8 cellular contexts compared by ENCODE assay signal in the genomic region with DNA sequence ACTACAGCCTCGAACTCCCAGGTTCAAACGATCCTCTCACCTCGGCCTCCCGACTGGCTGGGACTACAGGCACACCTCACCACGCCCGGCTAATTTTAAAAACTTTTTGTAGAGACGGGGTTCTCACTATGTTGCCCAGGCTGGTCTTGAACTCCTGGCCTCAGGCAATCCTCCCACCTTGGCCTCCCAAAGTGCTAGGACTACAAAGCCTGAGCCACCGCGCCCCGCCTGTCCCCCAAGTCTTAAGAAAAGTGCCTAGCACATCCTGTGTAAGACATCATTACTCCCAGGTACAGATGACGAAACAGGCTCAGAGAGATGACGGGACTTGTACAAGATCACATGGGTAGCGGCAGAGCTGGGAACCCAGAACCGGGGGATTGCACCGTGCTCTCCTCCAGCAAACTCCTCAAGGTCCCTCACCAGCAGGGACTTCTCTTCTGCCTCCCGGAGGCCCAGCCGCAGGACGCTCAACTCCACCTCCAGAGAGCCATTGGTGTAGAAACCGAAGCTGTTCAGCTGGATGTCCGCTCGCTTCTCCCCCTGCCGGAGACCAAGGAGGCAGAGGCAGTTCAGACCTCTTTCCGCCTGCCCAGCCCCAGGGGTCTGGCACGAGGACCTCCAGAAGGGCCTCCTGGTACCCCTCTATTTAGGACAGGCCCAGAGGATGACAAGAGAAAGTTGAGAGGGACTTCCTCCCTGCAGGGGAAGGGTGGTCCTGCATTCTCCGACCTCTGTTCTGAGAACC. TPM values are rescaled to one million over a fixed set of nuclear protein-coding genes. Genes with fewer than 3 reads are reported as not detected.
A peak's percentile ranks its signal among the peaks of the same experiment; 100 is the strongest.
DNase-seq lines count a peak whose midpoint lies in the region; ATAC-seq and TF ChIP-seq lines count a peak whose summit lies in the region.

No MANE protein-coding gene starts in this region.

- H3K9ac ChIP-seq in colonic mucosa (ENCODE audit: low read depth in 2 of 2, low read length in 2 of 2) = peak overlapping the region; percentile 90 to 92

- CTCF ChIA-PET in activated CD4-positive, alpha-beta T cell treated with anti-CD3 and anti-CD28 coated beads for 36 hours (lab: Charles Lee) = interaction anchor here (0.6 to 4.4 kb wide), 11 partner anchors 9 to 220 kb away, joined by 3 to 38 read pairs (median 4); no protein-coding TSS in a partner anchor

- peak overlapping the region; percentile 70 for H3K4me3 ChIP-seq in colonic mucosa

- H3K27me3 ChIP-seq in colonic mucosa = no peaks in the 10 kb centered on the region

- peak overlapping the region; percentile 89 for H3K4me3 Mint-ChIP-seq in activated CD4-positive, alpha-beta T cell treated with anti-CD3 and anti-CD28 coated beads for 36 hours

- peak; percentile 35 for DNase-seq in DMS53 (lab: John Stamatoyannopoulos, UW)
- no peak for DNase-seq in DMS53 treated with DMSO at 0.1 percent for 48 hours (lab: John Stamatoyannopoulos, UW; ENCODE audit: unreplicated experiment)
- DNase-seq in NCI-H2196 (lab: John Stamatoyannopoulos, UW; ENCODE audit: unreplicated experiment) = peak; percentile 40
- DNase-seq in activated CD4-positive, alpha-beta T cell treated with anti-CD3 and anti-CD28 coated beads for 36 hours = peak; percentile 83
- DNase-seq in colonic mucosa = peak; percentile 84
- peak; percentile 83 to 85 for DNase-seq in left colon
- DNase-seq in stimulated activated CD4-positive, alpha-beta T cell treated with anti-CD3 and anti-CD28 coated beads, Interleukin-1b, Interleukin-23, amount 100 ng/mL, for 4 hours (ENCODE audit: low read depth in 2 of 2) = peak; percentile 49 to 52

- peaks cover 19% of the 10 kb centered on the region for H3K36me3 Mint-ChIP-seq in activated CD4-positive, alpha-beta T cell treated with anti-CD3 and anti-CD28 coated beads for 36 hours (ENCODE audit: low read depth)

- H3K27me3 Mint-ChIP-seq in activated CD4-positive, alpha-beta T cell treated with anti-CD3 and anti-CD28 coated beads for 36 hours = no peaks in the 10 kb centered on the region

- no peaks in the 10 kb centered on the region for H3K9me3 ChIP-seq in colonic mucosa

- peaks cover 10% of the 10 kb centered on the region for H3K4me1 ChIP-seq in colonic mucosa

- H3K36me3 ChIP-seq in colonic mucosa = no peaks in the 10 kb centered on the region

- peak overlapping the region; percentile 86 for H3K27ac ChIP-seq in colonic mucosa

- H3K27ac Mint-ChIP-seq in activated CD4-positive, alpha-beta T cell treated with anti-CD3 and anti-CD28 coated beads for 36 hours = peak overlapping the region; percentile 98

- peaks cover 35% of the 10 kb centered on the region for H3K4me1 Mint-ChIP-seq in activated CD4-positive, alpha-beta T cell treated with anti-CD3 and anti-CD28 coated beads for 36 hours

- ATAC-seq in activated CD4-positive, alpha-beta T cell treated with anti-CD3 and anti-CD28 coated beads for 36 hours = peak; percentile 26
- ATAC-seq in left colon = peak; percentile 20
- ATAC-seq in HG02973 (IDR thresholded peaks at IDR 0.05; ENCODE audit: unreplicated experiment) = no peak

- POLR2A ChIA-PET in activated CD4-positive, alpha-beta T cell treated with anti-CD3 and anti-CD28 coated beads for 36 hours (lab: Charles Lee) = interaction anchor here (0.6 to 1.0 kb wide), 6 partner anchors 31 to 363 kb away, joined by 3 to 4 read pairs (median 4); no protein-coding TSS in a partner anchor

- TF ChIP-seq CTCF in colonic mucosa (IDR thresholded peaks at IDR 0.05) = peak; percentile 59

- intact Hi-C loops in activated CD4-positive, alpha-beta T cell treated with anti-CD3 and anti-CD28 coated beads for 36 hours (cut with DNase I, micrococcal nuclease) = loop anchor here (1.0 to 5.0 kb wide), 9 partner anchors 18 to 1136 kb away; a partner anchor contains a TSS
- intact Hi-C loops in colonic mucosa (cut with DNase I) (no loop called here), left colon (cut with DNase I, micrococcal nuclease) (no loop called here)

- no peaks in the 10 kb centered on the region for H3K9me3 Mint-ChIP-seq in activated CD4-positive, alpha-beta T cell treated with anti-CD3 and anti-CD28 coated beads for 36 hours (ENCODE audit: low read depth)

RNA-seq across cellular contexts. Expression of a gene that starts 1.0 kb away (rescaled TPM):
- total RNA-seq in activated CD4-positive, alpha-beta T cell treated with anti-CD3 and anti-CD28 coated beads for 36 hours = 10 to 100 TPM; 58.8 to 59.9 TPM
- total RNA-seq in colonic mucosa = 100 to 1,000 TPM in 1 of 2 donors, 10 to 100 TPM in 1; 92.0 to 109 TPM
- 100 to 1,000 TPM; 124 to 128 TPM for total RNA-seq in left colon

RNA-seq across cellular contexts. Expression of a gene that starts 3.1 kb away (rescaled TPM):
- 10 to 100 TPM; 45.1 to 50.0 TPM for total RNA-seq in activated CD4-positive, alpha-beta T cell treated with anti-CD3 and anti-CD28 coated beads for 36 hours
- 10 to 100 TPM; 67.7 to 78.2 TPM for total RNA-seq in colonic mucosa
- 10 to 100 TPM; 73.6 to 73.9 TPM for total RNA-seq in left colon

RNA-seq across cellular contexts. Expression of a gene that starts 15.9 kb away (rescaled TPM):
- 1 to 10 TPM in 1 of 2 experiments, under 1 TPM in 1; 0.93 to 1.0 TPM for total RNA-seq in activated CD4-positive, alpha-beta T cell treated with anti-CD3 and anti-CD28 coated beads for 36 hours
- total RNA-seq in colonic mucosa (10 to 100 TPM; 28.2 to 83.9 TPM), left colon (100 to 1,000 TPM in 1 of 2 donors, 10 to 100 TPM in 1; 49.0 to 162 TPM)

RNA-seq across cellular contexts. Expression of a gene that starts 30.9 kb away (rescaled TPM):
- 10 to 100 TPM; 20.7 to 23.2 TPM for total RNA-seq in activated CD4-positive, alpha-beta T cell treated with anti-CD3 and anti-CD28 coated beads for 36 hours
- total RNA-seq in colonic mucosa (10 to 100 TPM; 34.2 to 44.3 TPM), left colon (10 to 100 TPM; 46.7 to 52.1 TPM)

RNA-seq across cellular contexts. Expression of a gene that starts 36.2 kb away (rescaled TPM):
- total RNA-seq in activated CD4-positive, alpha-beta T cell treated with anti-CD3 and anti-CD28 coated beads for 36 hours = 10 to 100 TPM; 73.4 to 90.8 TPM
- total RNA-seq in colonic mucosa (1 to 10 TPM; 5.7 to 6.0 TPM), left colon (1 to 10 TPM; 8.2 to 8.5 TPM)

Comparison
In these comparisons a context has a peak if more than half of its experiments do, and no peak if none do; other contexts are left out.
1. RNA of a gene that starts 15.9 kb away (total RNA-seq): 49.0 to 162 TPM in left colon and 28.2 to 83.9 TPM in colonic mucosa; 0.93 to 1.0 TPM in activated CD4-positive, alpha-beta T cell treated with anti-CD3 and anti-CD28 coated beads for 36 hours; every median in the first group is over 10 times any median in the second.
2. intact Hi-C loops: an anchor here in activated CD4-positive, alpha-beta T cell treated with anti-CD3 and anti-CD28 coated beads for 36 hours (1.0 to 5.0 kb wide); none called in colonic mucosa and left colon.